24 cellular contexts compared by ENCODE assay signal in the genomic region with DNA sequence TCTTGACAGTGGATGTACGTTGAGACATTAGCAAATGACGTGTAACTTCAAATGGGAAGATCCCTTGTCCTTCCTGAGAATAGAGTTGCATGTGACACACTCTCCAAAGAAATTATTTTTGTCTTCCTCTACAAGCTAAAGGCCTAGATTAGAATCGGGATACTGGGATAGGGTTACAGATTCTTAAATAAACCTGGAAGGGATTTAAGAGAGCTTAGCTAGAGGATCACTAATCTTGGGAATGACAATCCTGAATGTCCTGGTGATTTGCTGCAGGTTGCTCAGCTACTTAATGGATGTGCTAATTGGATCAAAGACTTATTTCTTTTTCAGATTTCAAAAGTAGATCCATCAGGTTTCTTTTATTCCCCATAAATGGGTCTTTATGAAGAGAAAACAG.
"Had no signal": no experiment of that assay in that cellular context is flagged by ENCODE, and none has a peak within 500 bp of the region (broad histone marks: within the 10 kb centered on the region; RNA-seq: fewer than 3 reads in every experiment).

No MANE protein-coding gene starts in this region.

- H3K4me3 ChIP-seq: ascending aorta, body of pancreas had no signal

- H3K4me3 Mint-ChIP-seq: activated B cell treated with CpG ODN at 0.5 μM for 24 hours; activated CD4-positive, alpha-beta memory T cell treated with anti-CD3 and anti-CD28 coated beads for 36 hours; activated CD4-positive, alpha-beta T cell treated with anti-CD3 and anti-CD28 coated beads, Interleukin-2, amount 10 ng/mL, durations not matched to agents 24 days and 14 days; activated naive CD8-positive, alpha-beta T cell treated with anti-CD3 and anti-CD28 coated beads, Interleukin-2, amount 50 U/mL, for 24 hours; activated T-cell treated with anti-CD3 and anti-CD28 coated beads, Interleukin-2, amount 50 U/mL, for 4 hours; central memory CD8-positive, alpha-beta T cell; T-helper 17 cell had no signal

- H3K9me3 Mint-ChIP-seq: activated naive CD8-positive, alpha-beta T cell treated with anti-CD3 and anti-CD28 coated beads, Interleukin-2, amount 50 U/mL, for 24 hours; activated T-cell treated with anti-CD3 and anti-CD28 coated beads, Interleukin-2, amount 50 U/mL, for 4 hours; central memory CD8-positive, alpha-beta T cell had no signal

- H3K36me3 Mint-ChIP-seq: activated CD4-positive, alpha-beta memory T cell treated with anti-CD3 and anti-CD28 coated beads for 36 hours; activated naive CD4-positive, alpha-beta T cell treated with anti-CD3 and anti-CD28 coated beads, Interleukin-2, amount 50 U/mL, for 72 hours had no signal

- H3K4me1 ChIP-seq: ascending aorta, body of pancreas had no signal

- H3K9me3 ChIP-seq: ascending aorta, body of pancreas had no signal

- H3K36me3 ChIP-seq: ascending aorta had no signal

- H3K27me3 ChIP-seq: ascending aorta, body of pancreas had no signal

- H3K27ac ChIP-seq: ascending aorta, body of pancreas had no signal

- DNase-seq: activated B cell treated with CpG ODN at 0.5 μM for 24 hours; activated CD4-positive, alpha-beta memory T cell treated with anti-CD3 and anti-CD28 coated beads for 36 hours; activated CD4-positive, alpha-beta T cell treated with anti-CD3 and anti-CD28 coated beads for 1 hour; activated CD4-positive, alpha-beta T cell treated with anti-CD3 and anti-CD28 coated beads, Interleukin-2, amount 10 ng/mL, durations not matched to agents 24 days and 14 days; activated CD8-positive, alpha-beta memory T cell treated with anti-CD3 and anti-CD28 coated beads for 24 hours; activated effector memory CD4-positive, alpha-beta T cell treated with anti-CD3 and anti-CD28 coated beads, Interleukin-2, amount 50 U/mL, for 16 hours; activated naive CD4-positive, alpha-beta T cell treated with Interleukin-2 at 50 U/mL for 16 hours; activated naive CD8-positive, alpha-beta T cell treated with anti-CD3 and anti-CD28 coated beads, Interleukin-2, amount 50 U/mL, for 24 hours; activated T-cell treated with anti-CD3 and anti-CD28 coated beads, Interleukin-2, amount 50 U/mL, for 4 hours; amniotic stem cell; body of pancreas; KG1; NCI-H1048; NCI-H146; NCI-H187 treated with DMSO at 0.1 percent for 48 hours; NCI-H2081 treated with DMSO at 0.1 percent for 48 hours; NCI-H345; NCI-H510A; SIG-M5; T-helper 17 cell; T-helper 9 cell had no signal

- ATAC-seq: activated naive CD4-positive, alpha-beta T cell treated with anti-CD3 and anti-CD28 coated beads, Interleukin-2, amount 50 U/mL, for 72 hours; activated naive CD8-positive, alpha-beta T cell treated with anti-CD3 and anti-CD28 coated beads, Interleukin-2, amount 50 U/mL, for 24 hours; activated T-cell treated with anti-CD3 and anti-CD28 coated beads, Interleukin-2, amount 50 U/mL, for 4 hours; body of pancreas; T-helper 17 cell had no signal

- H3K27ac Mint-ChIP-seq: activated B cell treated with CpG ODN at 0.5 μM for 24 hours; activated CD4-positive, alpha-beta memory T cell treated with anti-CD3 and anti-CD28 coated beads for 36 hours; activated CD4-positive, alpha-beta T cell treated with anti-CD3 and anti-CD28 coated beads, Interleukin-2, amount 10 ng/mL, durations not matched to agents 24 days and 14 days; activated naive CD4-positive, alpha-beta T cell treated with anti-CD3 and anti-CD28 coated beads, Interleukin-2, amount 50 U/mL, for 72 hours; activated naive CD8-positive, alpha-beta T cell treated with anti-CD3 and anti-CD28 coated beads, Interleukin-2, amount 50 U/mL, for 24 hours; T-helper 17 cell had no signal

- H3K27me3 Mint-ChIP-seq: activated B cell treated with CpG ODN at 0.5 μM for 24 hours; activated CD4-positive, alpha-beta memory T cell treated with anti-CD3 and anti-CD28 coated beads for 36 hours; activated CD4-positive, alpha-beta T cell treated with anti-CD3 and anti-CD28 coated beads, Interleukin-2, amount 10 ng/mL, durations not matched to agents 24 days and 14 days; activated naive CD8-positive, alpha-beta T cell treated with anti-CD3 and anti-CD28 coated beads, Interleukin-2, amount 50 U/mL, for 24 hours; central memory CD8-positive, alpha-beta T cell had no signal

- H3K4me1 Mint-ChIP-seq: activated B cell treated with CpG ODN at 0.5 μM for 24 hours; activated CD4-positive, alpha-beta T cell treated with anti-CD3 and anti-CD28 coated beads, Interleukin-2, amount 10 ng/mL, durations not matched to agents 24 days and 14 days; activated naive CD8-positive, alpha-beta T cell treated with anti-CD3 and anti-CD28 coated beads, Interleukin-2, amount 50 U/mL, for 24 hours; central memory CD8-positive, alpha-beta T cell; T-helper 17 cell had no signal
